ENCODE assay signal across 21 cellular contexts in the genomic region with DNA sequence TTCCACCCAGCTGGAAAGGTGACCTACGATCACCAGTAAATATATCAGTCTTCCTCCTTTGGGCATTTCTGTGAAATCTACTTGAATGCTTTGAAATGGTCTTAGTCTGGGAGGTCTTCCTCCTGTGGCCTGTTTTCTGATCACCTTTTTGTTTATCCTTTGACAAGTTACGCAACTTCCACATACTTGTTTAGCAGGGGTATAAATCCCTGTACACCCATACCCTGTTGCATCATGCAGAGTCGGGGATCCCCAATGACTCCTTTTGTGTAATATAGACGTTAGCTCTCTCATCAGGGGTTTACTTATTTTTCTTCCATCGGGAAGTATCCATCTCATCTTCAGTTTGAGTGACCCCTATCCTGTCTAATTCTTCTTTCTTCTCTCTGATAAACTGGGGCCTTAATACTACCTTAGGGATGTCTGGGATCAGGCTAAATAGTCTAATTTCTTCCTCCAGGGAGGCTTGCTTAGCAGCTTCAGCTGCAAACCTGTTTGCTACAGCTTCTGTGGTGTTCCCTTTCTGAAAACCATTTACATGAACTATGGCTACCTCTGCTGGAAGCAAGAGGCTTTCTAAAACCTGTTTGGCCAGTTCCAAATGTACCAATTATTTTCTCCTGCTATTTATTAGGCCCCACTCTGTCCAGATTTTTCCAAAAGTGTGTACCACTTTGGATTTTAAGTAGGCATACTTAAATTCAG. TPM values are rescaled to one million over a fixed set of nuclear protein-coding genes. Genes with fewer than 3 reads are reported as not detected.
DNase-seq lines count a peak whose midpoint lies in the region; ATAC-seq and TF ChIP-seq lines count a peak whose summit lies in the region.
"Had no signal": no experiment of that assay in that cellular context is flagged by ENCODE, and none has a peak within 500 bp of the region (broad histone marks: within the 10 kb centered on the region; RNA-seq: fewer than 3 reads in every experiment).

No MANE protein-coding gene starts in this region.

- H3K9me3 ChIP-seq in CD4-positive, alpha-beta memory T cell (ENCODE audit: control insufficient read depth in 1 of 2, low read length in 2 of 2), result no peaks in the 10 kb centered on the region
- H3K9me3 ChIP-seq: A549 had no signal

- peaks cover 39% of the 10 kb centered on the region for H3K36me3 Mint-ChIP-seq in memory B cell
- H3K36me3 Mint-ChIP-seq in CD4-positive, alpha-beta memory T cell, result peaks cover 22 to 68% of the 10 kb centered on the region in 2 donors

- H3K27me3 Mint-ChIP-seq in memory B cell, result no peaks in the 10 kb centered on the region
- no peaks in the 10 kb centered on the region for H3K27me3 Mint-ChIP-seq in CD4-positive, alpha-beta memory T cell
- H3K27me3 Mint-ChIP-seq: activated CD4-positive, alpha-beta T cell treated with anti-CD3 and anti-CD28 coated beads, Interleukin-2, amount 10 ng/mL, durations not matched to agents 24 days and 14 days; activated naive CD8-positive, alpha-beta T cell had no signal

- POLR2A ChIA-PET in CD4-positive, alpha-beta memory T cell (lab: Charles Lee; ENCODE audit: partially characterized antibody), result no interaction called here

- DNase-seq in NCI-H1417 (lab: John Stamatoyannopoulos, UW), result peak in 2 of 3 experiments; percentile 48 to 81
- DNase-seq in NCI-H1417 treated with DMSO at 0.1 percent for 48 hours (lab: John Stamatoyannopoulos, UW), result no peak
- DNase-seq in amniotic epithelial cell (ENCODE audit: low read depth), result peak; percentile 48
- DNase-seq in memory B cell (ENCODE audit: low spot score in 2 of 2), result no peak
- DNase-seq in omental fat pad (ENCODE audit: low spot score), result no peak
- no peak for DNase-seq in CD4-positive, alpha-beta memory T cell
- DNase-seq: activated CD4-positive, alpha-beta T cell treated with anti-CD3 and anti-CD28 coated beads, Interleukin-2, amount 10 ng/mL, durations not matched to agents 24 days and 14 days; activated T-cell treated with anti-CD3 and anti-CD28 coated beads for 4 hours; HCEC 1CT; heart right ventricle; NCI-H2029; NCI-H524 treated with DMSO at 0.1 percent for 48 hours; stimulated activated naive CD4-positive, alpha-beta T cell had no signal

- no peaks in the 10 kb centered on the region for H3K36me3 ChIP-seq in CD4-positive, alpha-beta memory T cell (ENCODE audit: insufficient read depth, low read length)
- H3K36me3 ChIP-seq: heart right ventricle had no signal

- intact Hi-C loops in CD4-positive, alpha-beta memory T cell (cut with micrococcal nuclease), result no loop called here

- H3K27ac Mint-ChIP-seq in memory B cell, result peak overlapping the region; percentile 73
- H3K27ac Mint-ChIP-seq in CD4-positive, alpha-beta memory T cell, result no peak overlapping the region
- H3K27ac Mint-ChIP-seq: activated CD4-positive, alpha-beta T cell treated with anti-CD3 and anti-CD28 coated beads, Interleukin-2, amount 10 ng/mL, durations not matched to agents 24 days and 14 days; activated naive CD8-positive, alpha-beta T cell had no signal

- CTCF ChIA-PET in CD4-positive, alpha-beta memory T cell (lab: Charles Lee; ENCODE audit: partially characterized antibody), result no interaction called here

- no peak overlapping the region for H3K4me3 Mint-ChIP-seq in memory B cell
- no peak overlapping the region for H3K4me3 Mint-ChIP-seq in CD4-positive, alpha-beta memory T cell
- H3K4me3 Mint-ChIP-seq: activated CD4-positive, alpha-beta T cell treated with anti-CD3 and anti-CD28 coated beads, Interleukin-2, amount 10 ng/mL, durations not matched to agents 24 days and 14 days; activated naive CD8-positive, alpha-beta T cell had no signal

- no peak overlapping the region for H3K27ac ChIP-seq in CD4-positive, alpha-beta memory T cell (ENCODE audit: low read depth, low read length)
- H3K27ac ChIP-seq: A549, heart right ventricle had no signal

- H3K27me3 ChIP-seq in CD4-positive, alpha-beta memory T cell (ENCODE audit: insufficient read depth, low read length), result no peaks in the 10 kb centered on the region
- H3K27me3 ChIP-seq: heart right ventricle had no signal

- TF ChIP-seq CTCF in LNCAP (IDR thresholded peaks at IDR 0.05), result peak; percentile 29; the same call in 1 of the 2 replicates
- no peak for TF ChIP-seq CTCF in omental fat pad (IDR thresholded peaks at IDR 0.05)

- ATAC-seq in memory B cell (ENCODE audit: low read depth) (no peak), HG03571 (IDR thresholded peaks at IDR 0.05; ENCODE audit: unreplicated experiment) (no peak), omental fat pad (ENCODE audit: low FRiP score) (no peak)
- ATAC-seq: A549, heart right ventricle, Panc1, SK-N-SH treated with all-trans-retinoic acid at 6 μM for 48 hours had no signal

- no peaks in the 10 kb centered on the region for H3K4me1 ChIP-seq in CD4-positive, alpha-beta memory T cell (ENCODE audit: insufficient read depth, low read length)

- H3K9me3 Mint-ChIP-seq in memory B cell, result peaks cover 6% of the 10 kb centered on the region
- peaks cover 0 to 8% (median 0%) of the 10 kb centered on the region in 8 donors for H3K9me3 Mint-ChIP-seq in CD4-positive, alpha-beta memory T cell

- peaks cover 13% of the 10 kb centered on the region for H3K4me1 Mint-ChIP-seq in memory B cell
- peaks cover 20 to 49% (median 24%) of the 10 kb centered on the region in 4 donors for H3K4me1 Mint-ChIP-seq in CD4-positive, alpha-beta memory T cell

- H3K4me3 ChIP-seq in CD4-positive, alpha-beta memory T cell (ENCODE audit: low read length in 2 of 2), result no peak overlapping the region
- H3K4me3 ChIP-seq: A549, heart right ventricle had no signal

RNA-seq across cellular contexts. Expression of a gene that starts 25.8 kb away (rescaled TPM):
- total RNA-seq in omental fat pad, result 10 to 100 TPM; 36.1 to 51.5 (median 46.9) TPM
- 10 to 100 TPM; 47.6 to 49.9 TPM for total RNA-seq in CD4-positive, alpha-beta memory T cell
- 10 to 100 TPM; 13.3 to 22.3 TPM for polyA plus RNA-seq in CD4-positive, alpha-beta memory T cell

RNA-seq across cellular contexts. Expression of a gene that starts 57.8 kb away (rescaled TPM):
- not detected for total RNA-seq in omental fat pad
- total RNA-seq in CD4-positive, alpha-beta memory T cell, result not detected
- polyA plus RNA-seq in CD4-positive, alpha-beta memory T cell, result not detected
- total RNA-seq: activated CD4-positive, alpha-beta T cell treated with anti-CD3 and anti-CD28 coated beads, Interleukin-2, amount 10 ng/mL, durations not matched to agents 24 days and 14 days; M059J; mesenteric fat pad had no signal
- polyA plus RNA-seq: heart right ventricle had no signal

Comparison
In these comparisons a context has a peak if more than half of its experiments do, and no peak if none do; other contexts are left out.
1. DNase-seq: peak in NCI-H1417 (2 of 3) and amniotic epithelial cell (single experiment); none in NCI-H1417 treated with DMSO at 0.1 percent for 48 hours (single experiment), memory B cell (0 of 2), omental fat pad (single experiment) and CD4-positive, alpha-beta memory T cell (0 of 5).